1 cellular context compared by ENCODE assay signal in the genomic region with DNA sequence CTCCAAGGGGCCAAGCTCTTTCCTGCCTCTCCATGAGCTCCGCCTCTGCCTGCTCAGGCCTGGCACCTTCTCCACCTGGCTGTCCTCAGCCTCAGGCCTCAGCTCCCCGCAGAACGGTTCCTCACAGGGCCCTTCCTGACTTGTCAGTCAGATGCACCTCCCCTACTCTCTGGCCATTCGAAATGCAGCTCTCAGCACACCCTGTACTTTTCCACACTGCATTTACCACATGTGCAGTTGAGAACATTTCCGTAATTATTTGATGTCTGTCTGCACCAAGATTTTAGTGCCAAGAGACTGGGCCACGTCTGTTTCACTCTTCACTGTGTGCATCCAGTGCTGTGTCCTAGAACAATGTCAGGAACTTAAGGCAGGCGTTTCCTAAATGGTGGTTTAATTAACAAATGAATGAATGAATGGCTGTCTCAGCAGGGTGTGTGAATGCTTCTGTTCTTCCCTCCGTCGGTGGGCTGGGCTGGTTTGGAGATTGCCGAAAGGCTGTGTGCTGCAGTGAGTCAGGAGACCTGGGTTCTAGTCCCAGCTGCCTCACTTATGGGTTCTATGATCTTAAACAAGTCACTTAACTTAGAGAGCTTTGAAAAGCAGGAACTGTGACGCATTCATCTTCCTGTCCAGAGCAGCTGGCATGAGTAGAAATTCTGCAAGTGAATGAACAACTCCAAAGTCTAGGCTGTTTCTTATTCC.
A peak's percentile ranks its signal among the peaks of the same experiment; 100 is the strongest.
TF ChIP-seq lines count a peak whose summit lies in the region.

No MANE protein-coding gene starts in this region.

TF ChIP-seq in H1, 55 proteins besides CTCF, POLR2A, EP300 and RAD21:
- no peak for TF ChIP-seq CHD1 (IDR thresholded peaks at IDR 0.05; ENCODE audit: low read depth, low read length)
- TF ChIP-seq SP2 (IDR thresholded peaks at IDR 0.05; ENCODE audit: low read length), result no peak
- peak; percentile 84 for TF ChIP-seq TEAD4 (IDR thresholded peaks at IDR 0.05; ENCODE audit: low read depth, low read length)
- TF ChIP-seq SIN3A (conservative IDR thresholded peaks at IDR 0.05 in 1 of 2, IDR thresholded peaks at IDR 0.05 in 1 of 2; ENCODE audit: low read depth in 1 of 2, low read length in 2 of 2), result peak in 1 of 2 experiments; percentile 47; a peak in 1 of 4 replicates
- TF ChIP-seq E2F6 (IDR thresholded peaks at IDR 0.05), result peak; percentile 64; the same call in 1 of the 2 replicates
- no peak for TF ChIP-seq CBX5 (IDR thresholded peaks at IDR 0.05; ENCODE audit: low read depth, low read length)
- TF ChIP-seq HDAC2 (IDR thresholded peaks at IDR 0.05; ENCODE audit: borderline replicate concordance in 1 of 2, low read depth in 2 of 2, low read length in 2 of 2), result peak; percentile 78 to 93; a peak in 3 of 4 replicates
- no peak; the same call in 1 of the 2 replicates for TF ChIP-seq SUZ12 (IDR thresholded peaks at IDR 0.05; ENCODE audit: low read length)
- TF ChIP-seq NRF1 (IDR thresholded peaks at IDR 0.05; ENCODE audit: low read depth, low read length), result 0 out of 2 replicates have a peak, but pooled peaks have one; percentile 10
- TF ChIP-seq ASH2L (IDR thresholded peaks at IDR 0.05; ENCODE audit: low read length), result peak; percentile 96
- 0 out of 2 replicates have a peak, but pooled peaks have one; percentile 12 for TF ChIP-seq EGR1 (IDR thresholded peaks at IDR 0.05; ENCODE audit: borderline replicate concordance, low read depth, low read length)
- TF ChIP-seq CEBPB (IDR thresholded peaks at IDR 0.05; ENCODE audit: low read depth, low read length), result no peak
- peak; percentile 54 for TF ChIP-seq TAF7 (optimal IDR thresholded peaks at IDR 0.05; ENCODE audit: borderline replicate concordance, low read depth, low read length)
- TF ChIP-seq CREB1 (IDR thresholded peaks at IDR 0.05), result no peak
- TF ChIP-seq EZH2 (IDR thresholded peaks at IDR 0.05; ENCODE audit: low read depth, low read length, severe bottlenecking), result no peak
- no peak for TF ChIP-seq FOSL1 (IDR thresholded peaks at IDR 0.05; ENCODE audit: insufficient read depth, low read depth, low read length)
- no peak for TF ChIP-seq ATF3 (IDR thresholded peaks at IDR 0.05; ENCODE audit: insufficient read depth, low read depth, low read length)
- TF ChIP-seq BCL11A (IDR thresholded peaks at IDR 0.05; ENCODE audit: low read depth in 2 of 2, low read length in 2 of 2), result peak; percentile 39 to 76
- no peak for TF ChIP-seq JUN (IDR thresholded peaks at IDR 0.05; ENCODE audit: low read depth, low read length)
- TF ChIP-seq TAF1 (IDR thresholded peaks at IDR 0.05; ENCODE audit: low read depth, low read length), result peak; percentile 56
- TF ChIP-seq CTBP2 (IDR thresholded peaks at IDR 0.05; ENCODE audit: borderline replicate concordance, insufficient read depth, insufficient read length, low read length), result no peak
- no peak for TF ChIP-seq SIX5 (IDR thresholded peaks at IDR 0.05; ENCODE audit: low read depth, low read length)
- peak; percentile 58 for TF ChIP-seq YY1 (IDR thresholded peaks at IDR 0.05; ENCODE audit: low read depth, low read length)
- no peak for TF ChIP-seq RFX5 (IDR thresholded peaks at IDR 0.05; ENCODE audit: borderline replicate concordance, low read depth, low read length)
- TF ChIP-seq, protein P1, sequence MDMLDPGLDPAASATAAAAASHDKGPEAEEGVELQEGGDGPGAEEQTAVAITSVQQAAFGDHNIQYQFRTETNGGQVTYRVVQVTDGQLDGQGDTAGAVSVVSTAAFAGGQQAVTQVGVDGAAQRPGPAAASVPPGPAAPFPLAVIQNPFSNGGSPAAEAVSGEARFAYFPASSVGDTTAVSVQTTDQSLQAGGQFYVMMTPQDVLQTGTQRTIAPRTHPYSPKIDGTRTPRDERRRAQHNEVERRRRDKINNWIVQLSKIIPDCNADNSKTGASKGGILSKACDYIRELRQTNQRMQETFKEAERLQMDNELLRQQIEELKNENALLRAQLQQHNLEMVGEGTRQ (IDR thresholded peaks at IDR 0.05; ENCODE audit: low read length), result no peak
- TF ChIP-seq HDAC6 (IDR thresholded peaks at IDR 0.05; ENCODE audit: low read depth, low read length), result no peak
- peak; percentile 77; the same call in 1 of the 2 replicates for TF ChIP-seq POLR2AphosphoS5 (IDR thresholded peaks at IDR 0.05; ENCODE audit: low read depth, low read length)
- peak; percentile 78; the same call in 1 of the 2 replicates for TF ChIP-seq TCF12 (IDR thresholded peaks at IDR 0.05; ENCODE audit: low read depth, low read length)
- peak; percentile 76; the same call in 1 of the 2 replicates for TF ChIP-seq TBP (IDR thresholded peaks at IDR 0.05; ENCODE audit: low read depth, low read length)
- peak; percentile 99 for TF ChIP-seq NANOG (IDR thresholded peaks at IDR 0.05; ENCODE audit: insufficient read depth, low read depth, low read length, poor library complexity, severe bottlenecking)
- peak; percentile 74 for TF ChIP-seq MAX (IDR thresholded peaks at IDR 0.05)
- 0 out of 2 replicates have a peak, but pooled peaks have one; percentile 4 for TF ChIP-seq BACH1 (IDR thresholded peaks at IDR 0.05; ENCODE audit: low read length)
- TF ChIP-seq GTF2F1 (IDR thresholded peaks at IDR 0.05; ENCODE audit: borderline replicate concordance, low read depth, low read length), result no peak
- 0 out of 2 replicates have a peak, but pooled peaks have one; percentile 20 for TF ChIP-seq PHF8 (conservative IDR thresholded peaks at IDR 0.05; ENCODE audit: low read depth, low read length)
- TF ChIP-seq POU5F1 (IDR thresholded peaks at IDR 0.05; ENCODE audit: low read depth, low read length), result peak; percentile 59; the same call in 1 of the 2 replicates
- TF ChIP-seq SP1 (IDR thresholded peaks at IDR 0.05; ENCODE audit: low read depth, low read length), result peak; percentile 85
- no peak for TF ChIP-seq CBX8 (IDR thresholded peaks at IDR 0.05; ENCODE audit: borderline replicate concordance, low read depth, low read length)
- no peak for TF ChIP-seq SAP30 (IDR thresholded peaks at IDR 0.05; ENCODE audit: insufficient read depth, insufficient replicate concordance, low read length)
- TF ChIP-seq RBBP5 (IDR thresholded peaks at IDR 0.05; ENCODE audit: borderline replicate concordance, low read depth, low read length), result peak; percentile 89
